ENCODE assay signal across 1 cellular context in the genomic region with DNA sequence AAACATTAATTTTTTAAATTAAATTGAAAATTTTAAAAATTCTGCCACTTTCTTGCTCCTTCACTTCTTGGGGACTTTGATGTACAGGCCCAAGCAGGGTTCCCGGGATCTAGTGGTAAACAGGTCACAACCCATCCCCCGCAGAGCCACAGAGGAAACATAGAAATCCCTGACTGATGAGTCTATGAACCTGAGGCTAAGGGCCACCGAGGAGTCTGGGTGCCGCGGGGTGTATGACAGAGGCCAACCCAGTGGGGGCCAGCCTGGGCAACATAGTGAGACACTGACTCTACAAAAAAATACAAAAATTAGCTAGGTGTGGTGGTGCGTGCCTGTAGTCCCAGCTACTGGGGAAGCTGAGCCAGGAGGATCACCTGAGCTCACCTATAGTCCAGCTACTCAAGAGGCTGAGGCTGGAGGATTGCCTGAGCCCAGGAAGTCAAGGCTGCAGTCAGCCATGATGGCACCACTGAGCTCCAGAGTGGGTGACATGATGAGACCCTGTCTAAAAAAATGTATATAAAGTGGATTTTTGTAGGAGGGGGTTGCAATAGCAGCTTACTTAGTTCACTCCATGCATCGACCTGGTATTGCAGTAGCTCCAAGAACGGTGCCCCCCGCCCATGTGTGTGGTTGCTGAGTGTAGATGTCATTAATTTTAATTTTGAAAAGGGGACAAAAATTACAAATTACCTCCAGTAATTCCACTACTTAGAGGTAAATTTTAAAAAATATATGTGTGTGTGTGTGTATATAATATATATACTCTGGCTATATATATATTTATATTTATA.
TF ChIP-seq lines count a peak whose summit lies in the region.

No MANE protein-coding gene starts in this region.

TF ChIP-seq in GM23338, 12 proteins besides CTCF, POLR2A, EP300 and RAD21 (continued from another document):
- TF ChIP-seq ZNF462 (CRISPR knock-in tag; IDR thresholded peaks at IDR 0.05): no peak
- no peak for TF ChIP-seq CREB1 (CRISPR knock-in tag; IDR thresholded peaks at IDR 0.05; ENCODE audit: low read depth)
- TF ChIP-seq EZH2 (IDR thresholded peaks at IDR 0.05; ENCODE audit: low read depth, unreplicated experiment): no peak
- no peak for TF ChIP-seq JUNB (IDR thresholded peaks at IDR 0.05; ENCODE audit: unreplicated experiment)
- TF ChIP-seq POLR2AphosphoS5 (IDR thresholded peaks at IDR 0.05; ENCODE audit: low read depth): no peak
- no peak for TF ChIP-seq ETS1 (IDR thresholded peaks at IDR 0.05)
